Comparison of ENCODE assay signal across 6 cellular contexts in the genomic region with DNA sequence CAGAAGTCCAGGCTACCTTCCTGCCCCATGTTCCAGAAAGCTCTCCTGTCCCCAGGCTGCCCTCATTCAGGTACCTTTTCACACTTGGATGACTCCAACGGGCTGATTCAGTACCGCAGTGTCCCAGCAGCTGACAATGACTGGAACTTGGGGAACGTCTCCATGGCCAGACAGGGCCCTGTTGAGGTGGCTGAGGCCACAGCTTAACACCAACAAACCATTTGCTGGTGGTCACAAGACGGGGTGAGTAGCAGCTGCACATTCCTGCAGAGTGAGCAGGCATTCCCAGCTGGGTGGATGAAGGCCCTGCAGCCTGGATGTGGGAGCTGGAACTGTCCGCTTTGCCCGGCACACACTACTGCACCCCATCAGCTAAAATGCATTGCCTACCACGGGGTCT.
DNase-seq lines count a peak whose midpoint lies in the region; ATAC-seq and TF ChIP-seq lines count a peak whose summit lies in the region.
"Not testable (repeated sequence)": the region's sequence is repeated elsewhere in the genome, so short reads cannot be mapped to it uniquely, and the experiment has no call there.

No MANE protein-coding gene starts in this region.

- H2AK9ac ChIP-seq in IMR-90 (replicated peaks; ENCODE audit: low read depth, low read length, poor library complexity), result not testable (repeated sequence)

- H2AK5ac ChIP-seq in IMR-90 (ENCODE audit: low read depth, low read length), result not testable (repeated sequence)

- H4K91ac ChIP-seq in IMR-90 (ENCODE audit: insufficient read depth, low read depth, low read length), result not testable (repeated sequence)

- H3K27ac ChIP-seq in IMR-90 (ENCODE audit: insufficient read depth, low read length); RWPE2 (ENCODE audit: poor library complexity, severe bottlenecking); right lobe of liver; gastrocnemius medialis: not testable (repeated sequence)

- H3K14ac ChIP-seq in IMR-90 (replicated peaks; ENCODE audit: low read depth, low read length), result not testable (repeated sequence)

- not testable (repeated sequence) for TF ChIP-seq POLR2A in IMR-90 (IDR thresholded peaks at IDR 0.05; ENCODE audit: low read depth, low read length); right lobe of liver (IDR thresholded peaks at IDR 0.05); gastrocnemius medialis (IDR thresholded peaks at IDR 0.05)

- TF ChIP-seq RAD21 in IMR-90 (IDR thresholded peaks at IDR 0.05; ENCODE audit: low read length), result not testable (repeated sequence)

- not testable (repeated sequence) for DNase-seq in IMR-90; RWPE2 (ENCODE audit: low spot score); Right ventricle myocardium superior; left ventricle myocardium superior; right lobe of liver; gastrocnemius medialis

- CTCF ChIA-PET in IMR-90 (lab: Yijun Ruan, JAX), result not testable (repeated sequence)

- intact Hi-C loops in IMR-90 (cut with micrococcal nuclease); Right ventricle myocardium superior (cut with DNase I); left ventricle myocardium superior (cut with micrococcal nuclease); right lobe of liver (cut with DNase I); gastrocnemius medialis (cut with DNase I; ENCODE audit: low total_unique reads): not testable (repeated sequence)

- not testable (repeated sequence) for H3K79me1 ChIP-seq in IMR-90 (ENCODE audit: low read depth in 1 of 2, low read length in 2 of 2)

- in situ Hi-C loops in IMR-90 (cut with MboI; ENCODE audit: low sequenced_read_pairs); gastrocnemius medialis (cut with MboI; ENCODE audit: low sequenced_read_pairs in 4 of 4): not testable (repeated sequence)

- not testable (repeated sequence) for H3K9ac ChIP-seq in IMR-90 (ENCODE audit: low read depth, low read length)

- H3K9me1 ChIP-seq in IMR-90 (ENCODE audit: insufficient read depth, low read length), result not testable (repeated sequence)

- H3K4ac ChIP-seq in IMR-90 (ENCODE audit: low read depth, low read length), result not testable (repeated sequence)

- H3K18ac ChIP-seq in IMR-90 (ENCODE audit: low read depth, low read length), result not testable (repeated sequence)

- H2BK15ac ChIP-seq in IMR-90 (ENCODE audit: low read depth, low read length), result not testable (repeated sequence)

- not testable (repeated sequence) for H4K8ac ChIP-seq in IMR-90 (ENCODE audit: low read depth in 2 of 2, low read length in 2 of 2)

- WGBS in IMR-90 (ENCODE audit: extremely low coverage in 2 of 2, insufficient read length in 1 of 2), 2 experiments, result no CpG with 5 or more reads among the region's 7 CpGs
- WGBS in right lobe of liver (ENCODE audit: insufficient coverage, low coverage, low lambda C conversion rate, missing lambda C conversion rate), result no CpG with 5 or more reads among the region's 7 CpGs

- H3K36me3 ChIP-seq in IMR-90 (ENCODE audit: control insufficient read depth, insufficient read depth, low read length); RWPE2 (ENCODE audit: low read depth); right lobe of liver; gastrocnemius medialis: not testable (repeated sequence)

- not testable (repeated sequence) for H2BK5ac ChIP-seq in IMR-90 (ENCODE audit: low read depth, low read length, poor library complexity, severe bottlenecking)

- ATAC-seq in IMR-90 (ENCODE audit: low read depth) (peak; percentile 82), RWPE2 (ENCODE audit: low read depth) (peak; percentile 56), Right ventricle myocardium superior (ENCODE audit: poor library complexity) (peak; percentile 9), left ventricle myocardium superior (peak; percentile 41), right lobe of liver (peak in 3 of 4 donors; percentile 8 to 54 (median 44)), gastrocnemius medialis (peak; percentile 76 to 81)

- not testable (repeated sequence) for BruUV-seq in IMR-90 (replicated peaks; lab: Mats Ljungman, UMichigan)

- H3K27me3 ChIP-seq in IMR-90 (ENCODE audit: control insufficient read depth, insufficient read depth, low read length); RWPE2 (ENCODE audit: insufficient read depth, poor library complexity, severe bottlenecking); right lobe of liver; gastrocnemius medialis: not testable (repeated sequence)

- H3K4me2 ChIP-seq in IMR-90 (ENCODE audit: low read depth, low read length), result not testable (repeated sequence)

- H4K20me1 ChIP-seq in IMR-90 (ENCODE audit: insufficient read depth, low read length), result not testable (repeated sequence)

- not testable (repeated sequence) for H2BK20ac ChIP-seq in IMR-90 (ENCODE audit: low read depth, low read length)

- not testable (repeated sequence) for H2BK120ac ChIP-seq in IMR-90 (ENCODE audit: low read depth, low read length)

- H4K5ac ChIP-seq in IMR-90 (ENCODE audit: low read depth, low read length), result not testable (repeated sequence)

- POLR2A ChIA-PET in IMR-90 (lab: Charles Lee; ENCODE audit: unreplicated experiment), result not testable (repeated sequence)

- H3K23ac ChIP-seq in IMR-90 (ENCODE audit: low read depth, low read length), result not testable (repeated sequence)

- not testable (repeated sequence) for H3K9me3 ChIP-seq in IMR-90 (ENCODE audit: control insufficient read depth, insufficient read depth, low read length); RWPE2 (ENCODE audit: severe bottlenecking); right lobe of liver; gastrocnemius medialis

- not testable (repeated sequence) for TF ChIP-seq CTCF in IMR-90 (conservative IDR thresholded peaks at IDR 0.05; ENCODE audit: low read depth, low read length); RWPE2 (IDR thresholded peaks at IDR 0.05; ENCODE audit: poor library complexity, severe bottlenecking); right lobe of liver (IDR thresholded peaks at IDR 0.05); gastrocnemius medialis (IDR thresholded peaks at IDR 0.05 in 4 of 5, conservative IDR thresholded peaks at IDR 0.05 in 1 of 5)

- H3K4me3 ChIP-seq in IMR-90 (ENCODE audit: insufficient read depth, low read depth, low read length); RWPE2 (ENCODE audit: severe bottlenecking); right lobe of liver; gastrocnemius medialis: not testable (repeated sequence)

- dilution Hi-C loops in IMR-90 (cut with HindIII; ENCODE audit: low sequenced_read_pairs, unreplicated experiment), result not testable (repeated sequence)

- not testable (repeated sequence) for H2AFZ ChIP-seq in IMR-90 (replicated peaks; ENCODE audit: low read length, poor library complexity)

- H3K56ac ChIP-seq in IMR-90 (ENCODE audit: extremely low read depth, insufficient read depth, low read length), result not testable (repeated sequence)

- H3K4me1 ChIP-seq in IMR-90 (ENCODE audit: control insufficient read depth, insufficient read depth, low read length); RWPE2 (ENCODE audit: insufficient read depth, poor library complexity, severe bottlenecking); right lobe of liver; gastrocnemius medialis: not testable (repeated sequence)

Comparison
In these comparisons a context has a peak if more than half of its experiments do, and no peak if none do; other contexts are left out.
1. ATAC-seq: peak in every context shown above with its lines; median percentile 82 in IMR-90; 78 in gastrocnemius medialis; 56 in RWPE2; 44 in right lobe of liver; 41 in left ventricle myocardium superior; 9 in Right ventricle myocardium superior.